In genomic region chr19:15449620-15450527, GRCh38 we compare ENCODE assay signal across 9 cellular contexts. TPM values are rescaled to one million over a fixed set of nuclear protein-coding genes. Genes with fewer than 3 reads are reported as not detected.
DNase-seq lines count a peak whose midpoint lies in the region; ATAC-seq and TF ChIP-seq lines count a peak whose summit lies in the region.
"Had no signal": no experiment of that assay in that cellular context is flagged by ENCODE, and none has a peak within 500 bp of the region (broad histone marks: within the 10 kb centered on the region; RNA-seq: fewer than 3 reads in every experiment).

Gene WIZ (minus strand): TSS chr19:15449956. CDS start chr19:15448307, 1,649 bp downstream.

- no peaks in the 10 kb centered on the region; the same call in 1 of the 3 replicates for H3K9me3 Mint-ChIP-seq in GM23338

- no peak within 1 kb of the TSS for H3K27ac Mint-ChIP-seq in GM23338

- H3F3A ChIP-seq in GM23338 (replicated peaks; ENCODE audit: low read depth), result 0 out of 2 replicates have a peak, but pooled peaks cover 13% of the 10 kb centered on the region

- H3K9me3 ChIP-seq in effector memory CD4-positive, alpha-beta T cell (ENCODE audit: control insufficient read depth, low read length), result no peaks in the 10 kb centered on the region

- H3K9me2 ChIP-seq in GM23338 (ENCODE audit: insufficient read depth), result peaks cover 8% of the 10 kb centered on the region; the same call in 1 of the 2 replicates

- H3K36me3 Mint-ChIP-seq in GM23338 (ENCODE audit: low read depth), result no peaks in the 10 kb centered on the region; the same call in 2 of the 3 replicates

- H3K36me3 ChIP-seq in GM23338 (ENCODE audit: insufficient read depth), result no peaks in the 10 kb centered on the region
- peaks cover 34% of the 10 kb centered on the region for H3K36me3 ChIP-seq in effector memory CD4-positive, alpha-beta T cell (ENCODE audit: control insufficient read depth, insufficient read depth, low read length)

- no peaks in the 10 kb centered on the region for H3K79me2 ChIP-seq in GM23338 (replicated peaks; ENCODE audit: insufficient read depth)

- H3K4me3 ChIP-seq in GM23338, result peak within 1 kb of the TSS; percentile 84
- peak within 1 kb of the TSS; percentile 44 for H3K4me3 ChIP-seq in effector memory CD4-positive, alpha-beta T cell (ENCODE audit: insufficient read depth, low read depth, low read length, poor library complexity, severe bottlenecking)

- H4K20me1 ChIP-seq in GM23338 (replicated peaks; ENCODE audit: insufficient read depth), result no peaks in the 10 kb centered on the region

- peaks cover 25% of the 10 kb centered on the region for H3K27me3 Mint-ChIP-seq in GM23338 (ENCODE audit: insufficient read depth, low read depth, poor library complexity)

- peak within 1 kb of the TSS; percentile 78 for H3K4me3 Mint-ChIP-seq in GM23338

- H2AFZ ChIP-seq in GM23338, result peak within 1 kb of the TSS; percentile 96

- peaks cover 9% of the 10 kb centered on the region for H3K4me1 Mint-ChIP-seq in GM23338

- peaks cover 13% of the 10 kb centered on the region for H3K4me1 ChIP-seq in GM23338 (ENCODE audit: insufficient read depth)
- H3K4me1 ChIP-seq in effector memory CD4-positive, alpha-beta T cell (ENCODE audit: control insufficient read depth, insufficient read depth, low read length, poor library complexity, severe bottlenecking), result peaks cover 6% of the 10 kb centered on the region

- no peak for TF ChIP-seq CTCF in GM23338 (conservative IDR thresholded peaks at IDR 0.05; ENCODE audit: low read depth in 2 of 2)

- DNase-seq in COLO829 (ENCODE audit: low spot score) (peak; percentile 85), GM23338 (ENCODE audit: low spot score) (peak; percentile 92), NCI-H226 (peak; percentile 39), medulla oblongata (ENCODE audit: extremely low spot score) (peak; percentile 56)
- peak; percentile 94 for DNase-seq in activated CD8-positive, alpha-beta memory T cell treated with anti-CD3 and anti-CD28 coated beads for 24 hours
- peak; percentile 67 to 73 (median 70) for DNase-seq in effector memory CD4-positive, alpha-beta T cell
- peak; percentile 64 to 82 (median 72) for DNase-seq in stimulated activated CD4-positive, alpha-beta T cell treated with anti-CD3 and anti-CD28 coated beads, TNF-alpha, amount 100 ng/mL, for 24 hours (ENCODE audit: low read depth in 3 of 3)

- no peak; the same call in 2 of the 3 replicates for ATAC-seq in GM23338
- ATAC-seq in HG03108 (IDR thresholded peaks at IDR 0.05; ENCODE audit: unreplicated experiment), result no peak

- H3K27ac ChIP-seq in GM23338 (ENCODE audit: low read depth), result no peak within 1 kb of the TSS
- H3K27ac ChIP-seq in effector memory CD4-positive, alpha-beta T cell (ENCODE audit: insufficient read depth, low read length, poor library complexity, severe bottlenecking), result peak within 1 kb of the TSS; percentile 53
- H3K27ac ChIP-seq: epithelial cell of prostate had no signal

- H3K27me3 ChIP-seq in GM23338 (ENCODE audit: insufficient read depth), result peaks cover 21% of the 10 kb centered on the region
- H3K27me3 ChIP-seq in effector memory CD4-positive, alpha-beta T cell (replicated peaks; ENCODE audit: control insufficient read depth, insufficient read depth, low read length, poor library complexity, severe bottlenecking), result no peaks in the 10 kb centered on the region

- peak within 1 kb of the TSS; percentile 97 for H3K4me2 ChIP-seq in GM23338

TF ChIP-seq in GM23338, 12 proteins besides CTCF, POLR2A, EP300 and RAD21:
- peak; percentile 89 for TF ChIP-seq CREB1 (CRISPR knock-in tag; IDR thresholded peaks at IDR 0.05; ENCODE audit: low read depth)
- no peak for TF ChIP-seq ZNF114 (CRISPR knock-in tag; IDR thresholded peaks at IDR 0.05)
- no peak for TF ChIP-seq ZNF331 (CRISPR knock-in tag; IDR thresholded peaks at IDR 0.05; ENCODE audit: low read depth)
- no peak for TF ChIP-seq POLR2AphosphoS5 (IDR thresholded peaks at IDR 0.05; ENCODE audit: low read depth)
- no peak for TF ChIP-seq EZH2 (IDR thresholded peaks at IDR 0.05; ENCODE audit: low read depth, unreplicated experiment)
- TF ChIP-seq STAT1 (IDR thresholded peaks at IDR 0.05; ENCODE audit: unreplicated experiment), result no peak
- no peak for TF ChIP-seq ETS1 (IDR thresholded peaks at IDR 0.05)
TF ChIP-seq in GM23338: peak in this region for 1.

RNA-seq across cellular contexts. Expression of gene WIZ, which starts in this region (rescaled TPM):
- total RNA-seq in GM23338 (2014; rRNA removed; shearing (Covaris generic)), result 29.0 and 39.5 TPM in 2 replicates
- polyA plus RNA-seq in GM23338 (2016; fragmentation: Nextera tagmentation; extraction: Ambion mirVana), result 8.9 and 10.3 TPM in 2 replicates

Comparison
In these comparisons a context has a peak if more than half of its experiments do, and no peak if none do; other contexts are left out.
1. DNase-seq: peak in every context shown above with its lines; median percentile 94 in activated CD8-positive, alpha-beta memory T cell treated with anti-CD3 and anti-CD28 coated beads for 24 hours; 92 in GM23338; 85 in COLO829; 72 in stimulated activated CD4-positive, alpha-beta T cell treated with anti-CD3 and anti-CD28 coated beads, TNF-alpha, amount 100 ng/mL, for 24 hours; 70 in effector memory CD4-positive, alpha-beta T cell; 56 in medulla oblongata; 39 in NCI-H226.